15 cellular contexts compared by ENCODE assay signal in genomic region chr5:172379481-172379880, GRCh38.
"Had no signal": no experiment of that assay in that cellular context is flagged by ENCODE, and none has a peak within 500 bp of the region (broad histone marks: within the 10 kb centered on the region; RNA-seq: fewer than 3 reads in every experiment).

No MANE protein-coding gene starts in this region.

- H3K27me3 ChIP-seq: body of pancreas had no signal

- H3K27ac ChIP-seq: body of pancreas had no signal

- ATAC-seq: activated CD8-positive, alpha-beta T cell treated with anti-CD3 and anti-CD28 coated beads for 36 hours; activated T-cell treated with anti-CD3 and anti-CD28 coated beads, Interleukin-2, amount 50 U/mL, for 4 hours; body of pancreas; left colon; naive thymus-derived CD8-positive, alpha-beta T cell; stimulated activated memory B cell treated with anti-CD40 and anti-IgM and Interleukin-4, amounts not matched to agents 10 μg/mL and 1 μg/mL and 100 μg/mL, for 72 hours had no signal

- H3K9me3 ChIP-seq: body of pancreas had no signal

- H3K4me3 ChIP-seq: body of pancreas had no signal

- DNase-seq: activated B cell treated with CpG ODN at 0.5 μM for 24 hours; activated CD4-positive, alpha-beta T cell treated with anti-CD3 and anti-CD28 coated beads for 48 hours; activated CD8-positive, alpha-beta T cell treated with anti-CD3 and anti-CD28 coated beads for 36 hours; activated effector memory CD4-positive, alpha-beta T cell treated with Interleukin-2 at 50 U/mL for 16 hours; activated T-cell treated with anti-CD3 and anti-CD28 coated beads, Interleukin-2, amount 50 U/mL, for 4 hours; amygdala; body of pancreas; cerebellar nuclear complex; erythroblast; left colon; naive thymus-derived CD8-positive, alpha-beta T cell; stimulated activated CD4-positive, alpha-beta T cell treated with anti-CD3 and anti-CD28 coated beads, Interleukin-2, amount 100 ng/mL, for 48 hours; T-helper 2 cell; trophoblast cell had no signal
